Comparison of ENCODE assay signal across 1 cellular context in the genomic region with DNA sequence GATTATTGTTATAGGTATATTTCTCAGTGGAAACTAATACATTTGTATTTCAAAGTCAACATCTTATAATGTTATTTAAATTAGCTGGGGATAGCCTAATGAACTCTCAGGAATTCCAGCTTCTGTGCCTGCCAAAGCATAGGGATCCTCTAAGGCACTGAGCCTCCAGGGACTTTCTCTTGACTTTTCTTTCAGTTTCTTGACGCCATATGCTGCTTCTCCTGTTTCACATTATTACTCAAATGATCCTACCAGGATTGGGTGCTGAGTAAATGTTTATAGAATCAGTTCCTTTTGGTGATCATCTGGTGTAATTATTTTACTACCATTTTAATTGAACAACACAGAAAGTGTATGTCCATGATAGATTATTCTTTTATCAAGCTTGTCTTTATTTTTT.
TF ChIP-seq lines count a peak whose summit lies in the region.

No MANE protein-coding gene starts in this region.

TF ChIP-seq in SK-N-SH treated with all-trans-retinoic acid at 6 μM for 48 hours, 23 proteins besides CTCF, POLR2A, EP300 and RAD21 (continued from another document):
- no peak for TF ChIP-seq BACH2 (CRISPR knock-in tag; IDR thresholded peaks at IDR 0.05; ENCODE audit: borderline replicate concordance)
- TF ChIP-seq, protein P1, sequence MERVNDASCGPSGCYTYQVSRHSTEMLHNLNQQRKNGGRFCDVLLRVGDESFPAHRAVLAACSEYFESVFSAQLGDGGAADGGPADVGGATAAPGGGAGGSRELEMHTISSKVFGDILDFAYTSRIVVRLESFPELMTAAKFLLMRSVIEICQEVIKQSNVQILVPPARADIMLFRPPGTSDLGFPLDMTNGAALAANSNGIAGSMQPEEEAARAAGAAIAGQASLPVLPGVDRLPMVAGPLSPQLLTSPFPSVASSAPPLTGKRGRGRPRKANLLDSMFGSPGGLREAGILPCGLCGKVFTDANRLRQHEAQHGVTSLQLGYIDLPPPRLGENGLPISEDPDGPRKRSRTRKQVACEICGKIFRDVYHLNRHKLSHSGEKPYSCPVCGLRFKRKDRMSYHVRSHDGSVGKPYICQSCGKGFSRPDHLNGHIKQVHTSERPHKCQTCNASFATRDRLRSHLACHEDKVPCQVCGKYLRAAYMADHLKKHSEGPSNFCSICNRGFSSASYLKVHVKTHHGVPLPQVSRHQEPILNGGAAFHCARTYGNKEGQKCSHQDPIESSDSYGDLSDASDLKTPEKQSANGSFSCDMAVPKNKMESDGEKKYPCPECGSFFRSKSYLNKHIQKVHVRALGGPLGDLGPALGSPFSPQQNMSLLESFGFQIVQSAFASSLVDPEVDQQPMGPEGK (CRISPR knock-in tag; IDR thresholded peaks at IDR 0.05; ENCODE audit: borderline replicate concordance), result no peak
- no peak for TF ChIP-seq ZNF565 (CRISPR knock-in tag; conservative IDR thresholded peaks at IDR 0.05; ENCODE audit: low read depth)
- TF ChIP-seq TCF4 (CRISPR knock-in tag; IDR thresholded peaks at IDR 0.05; ENCODE audit: borderline replicate concordance), result no peak
- TF ChIP-seq GLIS3 (CRISPR knock-in tag; IDR thresholded peaks at IDR 0.05), result no peak
TF ChIP-seq in SK-N-SH treated with all-trans-retinoic acid at 6 μM for 48 hours: peak in this region for 0.
